Comparison of ENCODE assay signal across 26 cellular contexts in genomic region chr3:10581251-10581650, GRCh38.
A peak's percentile ranks its signal among the peaks of the same experiment; 100 is the strongest.
DNase-seq lines count a peak whose midpoint lies in the region; ATAC-seq lines count a peak whose summit lies in the region.
"Had no signal": no experiment of that assay in that cellular context is flagged by ENCODE, and none has a peak within 500 bp of the region (broad histone marks: within the 10 kb centered on the region; RNA-seq: fewer than 3 reads in every experiment).

No MANE protein-coding gene starts in this region.

- H3K27me3 Mint-ChIP-seq in stimulated activated naive CD8-positive, alpha-beta T cell treated with anti-CD3 and anti-CD28 coated beads, Interleukin-15, amount 100 ng/mL, for 72 hours: peaks cover 50% of the 10 kb centered on the region

- peak overlapping the region; percentile 58 for H3K27ac ChIP-seq in caudate nucleus (ENCODE audit: low read depth, low read length)
- H3K27ac ChIP-seq: BLaER1, left lung, spleen, stomach, upper lobe of left lung had no signal

- H3K4me1 Mint-ChIP-seq in stimulated activated naive CD8-positive, alpha-beta T cell treated with anti-CD3 and anti-CD28 coated beads, Interleukin-15, amount 100 ng/mL, for 72 hours: no peaks in the 10 kb centered on the region
- H3K4me1 Mint-ChIP-seq: activated naive CD8-positive, alpha-beta T cell treated with anti-CD3 and anti-CD28 coated beads, Interleukin-2, amount 10 ng/mL, durations not matched to agents 7 days and 5 days had no signal

- ATAC-seq in GM21360 (IDR thresholded peaks at IDR 0.05; ENCODE audit: unreplicated experiment) (no peak), HG02642 (IDR thresholded peaks at IDR 0.05; ENCODE audit: poor library complexity, unreplicated experiment) (no peak)
- no peak for ATAC-seq in stimulated activated naive CD8-positive, alpha-beta T cell treated with anti-CD3 and anti-CD28 coated beads, Interleukin-15, amount 100 ng/mL, for 72 hours
- ATAC-seq: K562, left lung had no signal

- DNase-seq in A172 (ENCODE audit: low spot score) (peak; percentile 34), GOT3 (lab: John Stamatoyannopoulos, UW) (peak; percentile 65), caudate nucleus (lab: John Stamatoyannopoulos, UW) (peak in 2 of 61 donors; percentile 30 to 38), myocyte (ENCODE audit: low read depth) (peak; percentile 63)
- no peak for DNase-seq in stimulated activated CD4-positive, alpha-beta T cell treated with anti-CD3 and anti-CD28 coated beads, Interleukin-2, amount 100 ng/mL, for 48 hours
- DNase-seq in stimulated activated naive CD8-positive, alpha-beta T cell treated with anti-CD3 and anti-CD28 coated beads, Interleukin-15, amount 100 ng/mL, for 72 hours: no peak
- DNase-seq: 8988T; activated CD4-positive, alpha-beta memory T cell treated with anti-CD3 and anti-CD28 coated beads for 36 hours; activated effector memory CD4-positive, alpha-beta T cell treated with Interleukin-2 at 50 U/mL for 16 hours; activated naive CD8-positive, alpha-beta T cell treated with anti-CD3 and anti-CD28 coated beads, Interleukin-2, amount 10 ng/mL, durations not matched to agents 7 days and 5 days; COR-L47; cortex of kidney; DMS79 treated with DMSO at 0.1 percent for 48 hours; H9; left lung; NCI-H1694; NCI-H526 treated with DMSO at 0.1 percent for 48 hours; spleen; stimulated activated CD4-positive, alpha-beta T cell treated with anti-CD3 and anti-CD28 coated beads, Interleukin-4, amount 100 ng/mL, for 24 hours; stomach; T1000 had no signal

- no peak overlapping the region for H3K27ac Mint-ChIP-seq in stimulated activated naive CD8-positive, alpha-beta T cell treated with anti-CD3 and anti-CD28 coated beads, Interleukin-15, amount 100 ng/mL, for 72 hours
- H3K27ac Mint-ChIP-seq: activated CD4-positive, alpha-beta memory T cell treated with anti-CD3 and anti-CD28 coated beads for 36 hours; activated naive CD8-positive, alpha-beta T cell treated with anti-CD3 and anti-CD28 coated beads, Interleukin-2, amount 10 ng/mL, durations not matched to agents 7 days and 5 days had no signal

- no peaks in the 10 kb centered on the region for H3K9me3 Mint-ChIP-seq in stimulated activated naive CD8-positive, alpha-beta T cell treated with anti-CD3 and anti-CD28 coated beads, Interleukin-15, amount 100 ng/mL, for 72 hours
- H3K9me3 Mint-ChIP-seq: activated CD4-positive, alpha-beta memory T cell treated with anti-CD3 and anti-CD28 coated beads for 36 hours; activated naive CD8-positive, alpha-beta T cell treated with anti-CD3 and anti-CD28 coated beads, Interleukin-2, amount 10 ng/mL, durations not matched to agents 7 days and 5 days; H9 had no signal

- no peak overlapping the region for H3K4me3 Mint-ChIP-seq in stimulated activated naive CD8-positive, alpha-beta T cell treated with anti-CD3 and anti-CD28 coated beads, Interleukin-15, amount 100 ng/mL, for 72 hours
- H3K4me3 Mint-ChIP-seq: activated CD4-positive, alpha-beta memory T cell treated with anti-CD3 and anti-CD28 coated beads for 36 hours; activated naive CD8-positive, alpha-beta T cell treated with anti-CD3 and anti-CD28 coated beads, Interleukin-2, amount 10 ng/mL, durations not matched to agents 7 days and 5 days; H9 had no signal

Comparison
In these comparisons a context has a peak if more than half of its experiments do, and no peak if none do; other contexts are left out.
1. DNase-seq: peak in A172 (single experiment), GOT3 (single experiment) and myocyte (single experiment); none in stimulated activated CD4-positive, alpha-beta T cell treated with anti-CD3 and anti-CD28 coated beads, Interleukin-2, amount 100 ng/mL, for 48 hours (0 of 2) and stimulated activated naive CD8-positive, alpha-beta T cell treated with anti-CD3 and anti-CD28 coated beads, Interleukin-15, amount 100 ng/mL, for 72 hours (0 of 2).